1 cellular context compared by ENCODE assay signal in genomic region chr1:58446368-58446767, GRCh38.
TF ChIP-seq lines count a peak whose summit lies in the region.

No MANE protein-coding gene starts in this region.

TF ChIP-seq in HepG2, 621 proteins besides CTCF, POLR2A, EP300 and RAD21 (continued from another document and continues in another):
- no peak for TF ChIP-seq ZNF318 (CRISPR knock-in tag; IDR thresholded peaks at IDR 0.05)
- TF ChIP-seq SIN3B (IDR thresholded peaks at IDR 0.05; ENCODE audit: low read length): no peak
- no peak for TF ChIP-seq SRSF9 (IDR thresholded peaks at IDR 0.05; ENCODE audit: borderline replicate concordance, insufficient read depth, low read depth, low read length, poor library complexity, severe bottlenecking)
- TF ChIP-seq NR0B2 (CRISPR knock-in tag; IDR thresholded peaks at IDR 0.05): no peak
- peak; percentile 70 for TF ChIP-seq HNF4A (CRISPR knock-in tag; IDR thresholded peaks at IDR 0.05)
- TF ChIP-seq NR3C1 (CRISPR knock-in tag; IDR thresholded peaks at IDR 0.05): no peak
- no peak for TF ChIP-seq MXD4 (CRISPR knock-in tag; IDR thresholded peaks at IDR 0.05)
- TF ChIP-seq AHR (CRISPR knock-in tag; IDR thresholded peaks at IDR 0.05): no peak
- TF ChIP-seq RXRB (CRISPR knock-in tag; IDR thresholded peaks at IDR 0.05; ENCODE audit: borderline replicate concordance): 0 out of 2 replicates have a peak, but pooled peaks have one; percentile 17
- no peak for TF ChIP-seq SNAPC4 (CRISPR knock-in tag; IDR thresholded peaks at IDR 0.05)
- TF ChIP-seq ZNF512 (CRISPR knock-in tag; IDR thresholded peaks at IDR 0.05): no peak
- no peak for TF ChIP-seq ZBTB2 (CRISPR knock-in tag; IDR thresholded peaks at IDR 0.05; ENCODE audit: low read depth)
- TF ChIP-seq ZNF446 (CRISPR knock-in tag; IDR thresholded peaks at IDR 0.05): no peak
- TF ChIP-seq BHLHE40 (IDR thresholded peaks at IDR 0.05; ENCODE audit: low read length): no peak
- TF ChIP-seq EZH2 (conservative IDR thresholded peaks at IDR 0.05; ENCODE audit: low read depth, low read length): no peak
- peak; percentile 59 for TF ChIP-seq HNF4G (IDR thresholded peaks at IDR 0.05; ENCODE audit: borderline replicate concordance, low read depth, low read length)
- no peak for TF ChIP-seq HNF4G (CRISPR knock-in tag; IDR thresholded peaks at IDR 0.05; ENCODE audit: borderline replicate concordance, low read depth)
- peak; percentile 48; the same call in 1 of the 2 replicates for TF ChIP-seq GATAD2A (CRISPR knock-in tag; IDR thresholded peaks at IDR 0.05)
- no peak for TF ChIP-seq ZNF251 (CRISPR knock-in tag; IDR thresholded peaks at IDR 0.05)
- 0 out of 2 replicates have a peak, but pooled peaks have one; percentile 43 for TF ChIP-seq RARA (CRISPR knock-in tag; IDR thresholded peaks at IDR 0.05)
- TF ChIP-seq ZNF766 (CRISPR knock-in tag; IDR thresholded peaks at IDR 0.05; ENCODE audit: borderline replicate concordance): no peak
- no peak for TF ChIP-seq KAT2B (IDR thresholded peaks at IDR 0.05; ENCODE audit: borderline replicate concordance, low read depth, low read length)
- TF ChIP-seq ZSCAN25 (CRISPR knock-in tag; IDR thresholded peaks at IDR 0.05): no peak
- no peak for TF ChIP-seq REPIN1 (CRISPR knock-in tag; IDR thresholded peaks at IDR 0.05; ENCODE audit: borderline replicate concordance, low read depth)
- no peak for TF ChIP-seq SOX6 (IDR thresholded peaks at IDR 0.05)
- 0 out of 2 replicates have a peak, but pooled peaks have one; percentile 24 for TF ChIP-seq SOX6 (CRISPR knock-in tag; IDR thresholded peaks at IDR 0.05)
- peak; percentile 39; the same call in 1 of the 2 replicates for TF ChIP-seq AHDC1 (CRISPR knock-in tag; IDR thresholded peaks at IDR 0.05; ENCODE audit: borderline replicate concordance)
- TF ChIP-seq NFIC (IDR thresholded peaks at IDR 0.05; ENCODE audit: low read length): peak; percentile 23; the same call in 1 of the 2 replicates
